ENCODE assay signal across 13 cellular contexts in the genomic region with DNA sequence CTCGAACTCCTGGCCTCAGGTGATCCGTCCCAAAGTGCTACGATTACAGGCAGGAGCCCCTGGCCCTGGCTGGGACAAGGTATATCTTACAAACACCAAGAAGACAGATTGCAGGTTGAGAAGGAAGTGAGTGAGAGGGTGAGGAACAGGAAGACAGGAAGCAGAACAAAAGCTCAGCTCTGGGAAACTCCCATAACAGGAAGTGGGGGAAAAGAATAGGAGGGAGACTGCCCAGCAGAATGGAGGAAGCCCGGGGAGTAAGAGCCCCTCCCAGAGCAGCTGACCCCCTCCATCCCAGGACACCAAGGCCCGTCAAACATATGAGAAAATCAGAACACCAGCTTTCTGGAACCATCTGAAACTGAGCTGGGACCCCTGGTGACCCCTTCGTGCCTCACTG. TPM values are rescaled to one million over a fixed set of nuclear protein-coding genes. Genes with fewer than 3 reads are reported as not detected.
A peak's percentile ranks its signal among the peaks of the same experiment; 100 is the strongest.
DNase-seq lines count a peak whose midpoint lies in the region; ATAC-seq and TF ChIP-seq lines count a peak whose summit lies in the region.
"Had no signal": no experiment of that assay in that cellular context is flagged by ENCODE, and none has a peak within 500 bp of the region (broad histone marks: within the 10 kb centered on the region; RNA-seq: fewer than 3 reads in every experiment).

No MANE protein-coding gene starts in this region.

- CTCF ChIA-PET in activated CD8-positive, alpha-beta T cell treated with anti-CD3 and anti-CD28 coated beads for 36 hours (lab: Charles Lee), result interaction anchor here (1.6 kb wide), 1 partner anchor 46 kb away, joined by 3 read pairs; no protein-coding TSS in a partner anchor

- peaks cover 6% of the 10 kb centered on the region for H3K23me2 ChIP-seq in H9 (ENCODE audit: insufficient read length, low read depth, low read length, poor library complexity, severe bottlenecking)

- H3K4me2 ChIP-seq in BLaER1, result peak overlapping the region; percentile 52
- H3K4me2 ChIP-seq in H9 (ENCODE audit: insufficient read depth, insufficient read length, low read length), result no peak overlapping the region

- H3K4me1 ChIP-seq in BLaER1 (peaks cover 67% of the 10 kb centered on the region), lung (ENCODE audit: control insufficient read depth in 2 of 2, insufficient read depth in 2 of 2, low read length in 2 of 2) (peaks cover 0 to 28% of the 10 kb centered on the region in 2 donors), H9 (ENCODE audit: insufficient read depth, low read length) (no peaks in the 10 kb centered on the region)

- peak overlapping the region; percentile 41 for H3K4me3 Mint-ChIP-seq in activated CD8-positive, alpha-beta T cell treated with anti-CD3 and anti-CD28 coated beads for 36 hours
- no peak overlapping the region for H3K4me3 Mint-ChIP-seq in H9

- WGBS in lung, 2 donors, result 58 to 60% methylated on average over 6 of the region's 6 CpGs
- no CpG with 5 or more reads among the region's 6 CpGs for WGBS in H9 (ENCODE audit: extremely low coverage, insufficient read length, low lambda C conversion rate)

- no peaks in the 10 kb centered on the region for H3K9me3 Mint-ChIP-seq in activated CD8-positive, alpha-beta T cell treated with anti-CD3 and anti-CD28 coated beads for 36 hours
- H3K9me3 Mint-ChIP-seq in H9, result no peaks in the 10 kb centered on the region

- H2AK5ac ChIP-seq in H9 (ENCODE audit: insufficient read length, low read length), result no peak overlapping the region

- H3K9ac ChIP-seq in BLaER1 (no peak overlapping the region), H9 (ENCODE audit: extremely low read depth, insufficient read length, low read length) (no peak overlapping the region)

- H3K23ac ChIP-seq in H9 (ENCODE audit: insufficient read length, low read depth, low read length), result no peak overlapping the region

- H4K20me1 ChIP-seq in BLaER1, result 0 out of 2 replicates have a peak, but pooled peaks cover 23% of the 10 kb centered on the region
- no peaks in the 10 kb centered on the region for H4K20me1 ChIP-seq in H9 (ENCODE audit: control insufficient read depth, insufficient read depth, insufficient read length)

- H3K27me3 ChIP-seq in BLaER1 (no peaks in the 10 kb centered on the region), lung (ENCODE audit: control insufficient read depth, insufficient read depth) (no peaks in the 10 kb centered on the region), H9 (ENCODE audit: insufficient read depth, low read length) (no peaks in the 10 kb centered on the region)

- ATAC-seq in activated CD8-positive, alpha-beta T cell treated with anti-CD3 and anti-CD28 coated beads for 36 hours, result no peak
- no peak for ATAC-seq in lung (ENCODE audit: insufficient read depth, low FRiP score)
- ATAC-seq in HG02970 (IDR thresholded peaks at IDR 0.05; ENCODE audit: low FRiP score, unreplicated experiment), result no peak
- no peak for ATAC-seq in GM21526 (IDR thresholded peaks at IDR 0.05; ENCODE audit: low FRiP score, unreplicated experiment)
- ATAC-seq: Panc1 had no signal

- no peak overlapping the region for H2BK20ac ChIP-seq in H9 (ENCODE audit: low read depth, low read length, poor library complexity, severe bottlenecking)

- no peak overlapping the region for H2AFZ ChIP-seq in H9 (ENCODE audit: low read length)

- H3K4ac ChIP-seq in H9 (ENCODE audit: low read depth, low read length), result no peak overlapping the region

- H3K36me3 Mint-ChIP-seq in activated CD8-positive, alpha-beta T cell treated with anti-CD3 and anti-CD28 coated beads for 36 hours (ENCODE audit: low read depth), result peaks cover 11% of the 10 kb centered on the region
- no peaks in the 10 kb centered on the region; a peak in 2 of 7 replicates for H3K36me3 Mint-ChIP-seq in H9 (ENCODE audit: insufficient read depth in 1 of 3, low read depth in 3 of 3)

- H2BK15ac ChIP-seq in H9 (ENCODE audit: low read depth, low read length), result no peak overlapping the region

- H4K5ac ChIP-seq in H9 (ENCODE audit: insufficient read length, low read depth, low read length), result no peak overlapping the region

- H3K4me1 Mint-ChIP-seq in activated CD8-positive, alpha-beta T cell treated with anti-CD3 and anti-CD28 coated beads for 36 hours (ENCODE audit: low read depth), result peaks cover 34% of the 10 kb centered on the region
- peaks cover 14 to 19% of the 10 kb centered on the region in 2 experiments for H3K4me1 Mint-ChIP-seq in H9

- H3K9me3 ChIP-seq in BLaER1 (no peaks in the 10 kb centered on the region), lung (ENCODE audit: control insufficient read depth in 2 of 2, insufficient read depth in 1 of 2, low read length in 1 of 2) (no peaks in the 10 kb centered on the region), H9 (ENCODE audit: control insufficient read depth, low read depth, low read length) (no peaks in the 10 kb centered on the region)

- no peak overlapping the region for H2BK120ac ChIP-seq in H9 (ENCODE audit: low read depth, low read length, poor library complexity, severe bottlenecking)

- H3K18ac ChIP-seq in H9 (ENCODE audit: insufficient read length, low read depth, low read length), result no peak overlapping the region

- no peaks in the 10 kb centered on the region for H3K79me1 ChIP-seq in H9 (ENCODE audit: insufficient read depth, low read depth, low read length, poor library complexity, severe bottlenecking)

- H3T11ph ChIP-seq in H9 (ENCODE audit: low read length), result no peak overlapping the region

- H3K4me3 ChIP-seq in BLaER1 (no peak overlapping the region), lung (no peak overlapping the region)

- peak; percentile 10 for DNase-seq in GM13977 (ENCODE audit: low spot score)
- no peak for DNase-seq in activated CD8-positive, alpha-beta T cell treated with anti-CD3 and anti-CD28 coated beads for 36 hours
- DNase-seq in lung (ENCODE audit: low spot score), result no peak
- no peak for DNase-seq in stimulated activated CD4-positive, alpha-beta T cell treated with anti-CD3 and anti-CD28 coated beads, Interleukin-4, amount 100 ng/mL, for 1 hour
- DNase-seq in H9, result no peak
- DNase-seq: activated CD8-positive, alpha-beta memory T cell treated with anti-CD3 and anti-CD28 coated beads for 24 hours; DMS153 had no signal

- no peak overlapping the region for H2BK12ac ChIP-seq in H9 (ENCODE audit: insufficient read length, low read depth, low read length)

- H3K27ac Mint-ChIP-seq in activated CD8-positive, alpha-beta T cell treated with anti-CD3 and anti-CD28 coated beads for 36 hours, result peak overlapping the region; percentile 97
- no peak overlapping the region for H3K27ac Mint-ChIP-seq in H9

- no peaks in the 10 kb centered on the region for H3K27me3 Mint-ChIP-seq in activated CD8-positive, alpha-beta T cell treated with anti-CD3 and anti-CD28 coated beads for 36 hours
- no peaks in the 10 kb centered on the region for H3K27me3 Mint-ChIP-seq in H9 (ENCODE audit: low read depth)

- H2BK5ac ChIP-seq in H9 (ENCODE audit: insufficient read length, low read length), result no peak overlapping the region

- H4K8ac ChIP-seq in H9 (replicated peaks; ENCODE audit: insufficient read length, low read depth, low read length), result no peak overlapping the region

- H3K36me3 ChIP-seq in BLaER1, result peaks cover 17% of the 10 kb centered on the region
- peaks cover 0 to 3% of the 10 kb centered on the region in 2 donors for H3K36me3 ChIP-seq in lung (ENCODE audit: control insufficient read depth in 2 of 2, insufficient read depth in 2 of 2, low read length in 2 of 2)

- no peak overlapping the region for H4K91ac ChIP-seq in H9 (ENCODE audit: insufficient read length, low read depth, low read length)

- TF ChIP-seq CTCF in GM13977 (IDR thresholded peaks at IDR 0.05; ENCODE audit: extremely low read depth, insufficient read depth, missing control alignments), result no peak
- no peak for TF ChIP-seq CTCF in activated CD8-positive, alpha-beta T cell treated with anti-CD3 and anti-CD28 coated beads for 36 hours (IDR thresholded peaks at IDR 0.05)
- TF ChIP-seq CTCF in lung (IDR thresholded peaks at IDR 0.05; ENCODE audit: control extremely low read depth, extremely low read depth), result no peak
- TF ChIP-seq CTCF in H9 (conservative IDR thresholded peaks at IDR 0.05), result no peak

- no peak overlapping the region for H3K14ac ChIP-seq in H9 (ENCODE audit: insufficient read depth, low read length)

- H3K56ac ChIP-seq in H9 (ENCODE audit: insufficient read length, low read depth, low read length), result no peak overlapping the region

- intact Hi-C loops in activated CD8-positive, alpha-beta T cell treated with anti-CD3 and anti-CD28 coated beads for 36 hours (cut with micrococcal nuclease), result no loop called here

- H3K27ac ChIP-seq in BLaER1 (peak overlapping the region; percentile 46), lung (ENCODE audit: low read depth in 1 of 2, low read length in 1 of 2) (peak overlapping the region; percentile 27 to 76), H9 (ENCODE audit: insufficient read length, low read depth, low read length) (no peak overlapping the region)

- POLR2A ChIA-PET in activated CD8-positive, alpha-beta T cell treated with anti-CD3 and anti-CD28 coated beads for 36 hours (lab: Charles Lee), result no interaction called here

- H3K79me2 ChIP-seq in H9 (ENCODE audit: insufficient read depth, low read length), result no peaks in the 10 kb centered on the region

- in situ Hi-C loops in GM13977 (cut with MboI; ENCODE audit: low pct_unique_long_range_greater_than_20kb, low sequenced_read_pairs, unreplicated experiment), result no loop called here

RNA-seq across cellular contexts. Expression of a gene that starts 2.9 kb away (rescaled TPM):
- 10 to 100 TPM; 25.6 to 25.7 TPM for total RNA-seq in activated CD8-positive, alpha-beta T cell treated with anti-CD3 and anti-CD28 coated beads for 36 hours
- 10 to 100 TPM; 27.6 to 73.6 TPM for total RNA-seq in lung
- polyA plus RNA-seq in lung, result 10 to 100 TPM; 16.7 to 36.1 TPM
- total RNA-seq in H9 (2021), result 13.9 and 15.6 TPM in 2 replicates

RNA-seq across cellular contexts. Expression of a gene that starts 32.4 kb away (rescaled TPM):
- total RNA-seq in activated CD8-positive, alpha-beta T cell treated with anti-CD3 and anti-CD28 coated beads for 36 hours, result 10 to 100 TPM; 44.9 to 47.6 TPM
- total RNA-seq in lung (100 to 1,000 TPM in 1 of 2 donors, 10 to 100 TPM in 1; 99.7 to 441 TPM), H9 (2021) (99.7 and 102 TPM in 2 replicates)
- polyA plus RNA-seq in lung, result 100 to 1,000 TPM; 437 to 615 TPM

RNA-seq across cellular contexts. Expression of a gene that starts 37.9 kb away (rescaled TPM):
- under 1 TPM in 1 of 2 experiments, not detected in 1; 0.94 TPM for total RNA-seq in activated CD8-positive, alpha-beta T cell treated with anti-CD3 and anti-CD28 coated beads for 36 hours
- total RNA-seq in lung, result 1 to 10 TPM; 1.5 to 3.6 TPM
- polyA plus RNA-seq in lung, result 1 to 10 TPM in 1 of 2 donors, under 1 TPM in 1; 0.93 to 4.0 TPM
- total RNA-seq in H9 (2021), result 1.4 and 2.1 TPM in 2 replicates
- total RNA-seq: urinary bladder had no signal
- polyA plus RNA-seq: neural cell, urinary bladder had no signal
